2 cellular contexts compared by ENCODE assay signal in genomic region chr7:42108803-42109528, GRCh38.
TF ChIP-seq lines count a peak whose summit lies in the region.

No MANE protein-coding gene starts in this region.

TF ChIP-seq in GM23338, 12 proteins besides CTCF, POLR2A, EP300 and RAD21 (continued from another document):
- no peak for TF ChIP-seq NANOG (IDR thresholded peaks at IDR 0.05; ENCODE audit: borderline replicate concordance)
- no peak for TF ChIP-seq ZNF331 (CRISPR knock-in tag; IDR thresholded peaks at IDR 0.05; ENCODE audit: low read depth)
- no peak for TF ChIP-seq EZH2 (IDR thresholded peaks at IDR 0.05; ENCODE audit: low read depth, unreplicated experiment)
- no peak for TF ChIP-seq POLR2AphosphoS5 (IDR thresholded peaks at IDR 0.05; ENCODE audit: low read depth)
- TF ChIP-seq, protein P1, sequence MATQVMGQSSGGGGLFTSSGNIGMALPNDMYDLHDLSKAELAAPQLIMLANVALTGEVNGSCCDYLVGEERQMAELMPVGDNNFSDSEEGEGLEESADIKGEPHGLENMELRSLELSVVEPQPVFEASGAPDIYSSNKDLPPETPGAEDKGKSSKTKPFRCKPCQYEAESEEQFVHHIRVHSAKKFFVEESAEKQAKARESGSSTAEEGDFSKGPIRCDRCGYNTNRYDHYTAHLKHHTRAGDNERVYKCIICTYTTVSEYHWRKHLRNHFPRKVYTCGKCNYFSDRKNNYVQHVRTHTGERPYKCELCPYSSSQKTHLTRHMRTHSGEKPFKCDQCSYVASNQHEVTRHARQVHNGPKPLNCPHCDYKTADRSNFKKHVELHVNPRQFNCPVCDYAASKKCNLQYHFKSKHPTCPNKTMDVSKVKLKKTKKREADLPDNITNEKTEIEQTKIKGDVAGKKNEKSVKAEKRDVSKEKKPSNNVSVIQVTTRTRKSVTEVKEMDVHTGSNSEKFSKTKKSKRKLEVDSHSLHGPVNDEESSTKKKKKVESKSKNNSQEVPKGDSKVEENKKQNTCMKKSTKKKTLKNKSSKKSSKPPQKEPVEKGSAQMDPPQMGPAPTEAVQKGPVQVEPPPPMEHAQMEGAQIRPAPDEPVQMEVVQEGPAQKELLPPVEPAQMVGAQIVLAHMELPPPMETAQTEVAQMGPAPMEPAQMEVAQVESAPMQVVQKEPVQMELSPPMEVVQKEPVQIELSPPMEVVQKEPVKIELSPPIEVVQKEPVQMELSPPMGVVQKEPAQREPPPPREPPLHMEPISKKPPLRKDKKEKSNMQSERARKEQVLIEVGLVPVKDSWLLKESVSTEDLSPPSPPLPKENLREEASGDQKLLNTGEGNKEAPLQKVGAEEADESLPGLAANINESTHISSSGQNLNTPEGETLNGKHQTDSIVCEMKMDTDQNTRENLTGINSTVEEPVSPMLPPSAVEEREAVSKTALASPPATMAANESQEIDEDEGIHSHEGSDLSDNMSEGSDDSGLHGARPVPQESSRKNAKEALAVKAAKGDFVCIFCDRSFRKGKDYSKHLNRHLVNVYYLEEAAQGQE (IDR thresholded peaks at IDR 0.05; ENCODE audit: unreplicated experiment) = no peak
- TF ChIP-seq ZNF462 (CRISPR knock-in tag; IDR thresholded peaks at IDR 0.05) = no peak
- no peak for TF ChIP-seq EZH2phosphoT487 (IDR thresholded peaks at IDR 0.05; ENCODE audit: unreplicated experiment)

TF ChIP-seq in PFSK-1, 5 proteins besides CTCF, POLR2A, EP300 and RAD21 (continued from another document):
- TF ChIP-seq, protein P1 (IDR thresholded peaks at IDR 0.05; ENCODE audit: insufficient read depth in 1 of 2, low read depth in 2 of 2, low read length in 2 of 2) = no peak
- TF ChIP-seq FOXP2 (optimal IDR thresholded peaks at IDR 0.05; ENCODE audit: borderline replicate concordance, extremely low read depth, extremely low read length, insufficient read depth) = no peak
TF ChIP-seq in PFSK-1: peak in this region for 2.
